Comparison of ENCODE assay signal across 16 cellular contexts in the genomic region with DNA sequence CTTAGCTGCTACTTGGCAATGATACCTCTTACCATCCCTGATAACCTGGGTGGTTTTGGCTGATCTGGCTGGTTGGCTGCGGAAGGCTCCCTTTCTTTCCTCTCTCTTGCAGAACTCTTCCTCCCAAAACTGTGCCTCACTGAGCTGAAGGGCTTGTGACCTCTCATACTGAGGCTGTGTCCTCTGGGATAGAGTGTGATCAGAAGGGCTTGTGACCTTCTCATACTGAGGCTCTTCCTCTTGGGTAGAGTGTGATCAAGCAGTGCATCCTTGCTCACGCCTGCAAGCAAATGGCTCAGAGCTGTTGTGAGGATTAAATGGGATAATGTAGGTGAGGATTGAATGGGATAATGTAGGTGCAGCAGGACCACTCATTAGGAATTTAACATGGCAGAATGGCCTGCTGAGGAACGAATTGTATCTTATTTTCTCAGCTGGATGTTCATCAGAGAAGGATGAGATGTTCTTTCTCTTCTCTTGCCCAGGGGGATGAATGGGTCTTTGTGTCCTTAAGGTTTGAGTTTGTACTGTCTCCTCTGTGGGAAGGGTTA.
"Had no signal": no experiment of that assay in that cellular context is flagged by ENCODE, and none has a peak within 500 bp of the region (broad histone marks: within the 10 kb centered on the region; RNA-seq: fewer than 3 reads in every experiment).

No MANE protein-coding gene starts in this region.

- H3K36me3 ChIP-seq: heart right ventricle, ovary had no signal

- DNase-seq: activated CD8-positive, alpha-beta memory T cell treated with anti-CD3 and anti-CD28 coated beads, Interleukin-2, amount 50 U/mL, for 4 hours; activated CD8-positive, alpha-beta T cell treated with anti-CD3 and anti-CD28 coated beads for 36 hours; activated gamma-delta T cell treated with Interleukin-2 at 50 U/mL for 16 hours; activated naive CD8-positive, alpha-beta T cell treated with anti-CD3 and anti-CD28 coated beads for 36 hours; activated T-cell treated with anti-CD3 and anti-CD28 coated beads, Interleukin-2, amount 50 U/mL, for 72 hours; aorta; foreskin fibroblast; heart right ventricle; mesenchymal stem cell; ovary; stimulated activated CD4-positive, alpha-beta T cell treated with anti-CD3 and anti-CD28 coated beads, Interleukin-4, amount 100 ng/mL, for 1 hour; stimulated activated CD8-positive, alpha-beta memory T cell treated with anti-CD3 and anti-CD28 coated beads, Interleukin-4, amount 100 ng/mL, for 48 hours; stimulated activated naive CD8-positive, alpha-beta T cell treated with anti-CD3 and anti-CD28 coated beads, Interleukin-15, amount 100 ng/mL, for 72 hours; T-helper 9 cell had no signal

- H3K27ac ChIP-seq: ovary had no signal

- H3K9me3 ChIP-seq: ovary had no signal

- ATAC-seq: activated CD8-positive, alpha-beta T cell treated with anti-CD3 and anti-CD28 coated beads for 36 hours; activated T-cell treated with anti-CD3 and anti-CD28 coated beads, Interleukin-2, amount 50 U/mL, for 72 hours; esophagus mucosa; left lobe of liver; stimulated activated naive CD8-positive, alpha-beta T cell treated with anti-CD3 and anti-CD28 coated beads, Interleukin-15, amount 100 ng/mL, for 72 hours had no signal

- H3K4me3 ChIP-seq: heart right ventricle, ovary had no signal

- H3K27me3 ChIP-seq: ovary had no signal
